ENCODE assay signal across 20 cellular contexts in genomic region chr10:130928306-130928705, GRCh38.
"Had no signal": no experiment of that assay in that cellular context is flagged by ENCODE, and none has a peak within 500 bp of the region (broad histone marks: within the 10 kb centered on the region; RNA-seq: fewer than 3 reads in every experiment).

No MANE protein-coding gene starts in this region.

- DNase-seq: hippocampal formation; kidney; left ventricle myocardium inferior; mesendoderm; naive B cell; natural killer cell; nephron progenitor cell; occipital lobe; ovary; right lobe of liver; stimulated activated CD4-positive, alpha-beta T cell treated with anti-CD3 and anti-CD28 coated beads, Interleukin-12 subunit alpha, Interleukin-12 subunit beta, amount 100 ng/mL, for 4 hours; stimulated activated CD4-positive, alpha-beta T cell treated with anti-CD3 and anti-CD28 coated beads, Interleukin-15, amount 100 ng/mL, for 24 hours; stimulated activated CD4-positive, alpha-beta T cell treated with anti-CD3 and anti-CD28 coated beads, Interleukin-2, amount 100 ng/mL, for 24 hours; stimulated activated CD4-positive, alpha-beta T cell treated with anti-CD3 and anti-CD28 coated beads, Interleukin-4, amount 100 ng/mL, for 1 hour; stimulated activated naive CD4-positive, alpha-beta T cell; tibial artery; trophoblast cell; upper lobe of right lung; uterus had no signal

- ATAC-seq: natural killer cell; right lobe of liver; stimulated activated effector memory CD8-positive, alpha-beta T cell treated with anti-CD3 and anti-CD28 coated beads, Interleukin-12 subunit alpha, Interleukin-12 subunit beta, amount 100 ng/mL, for 72 hours; upper lobe of right lung had no signal
